Comparison of ENCODE assay signal across 1 cellular context in the genomic region with DNA sequence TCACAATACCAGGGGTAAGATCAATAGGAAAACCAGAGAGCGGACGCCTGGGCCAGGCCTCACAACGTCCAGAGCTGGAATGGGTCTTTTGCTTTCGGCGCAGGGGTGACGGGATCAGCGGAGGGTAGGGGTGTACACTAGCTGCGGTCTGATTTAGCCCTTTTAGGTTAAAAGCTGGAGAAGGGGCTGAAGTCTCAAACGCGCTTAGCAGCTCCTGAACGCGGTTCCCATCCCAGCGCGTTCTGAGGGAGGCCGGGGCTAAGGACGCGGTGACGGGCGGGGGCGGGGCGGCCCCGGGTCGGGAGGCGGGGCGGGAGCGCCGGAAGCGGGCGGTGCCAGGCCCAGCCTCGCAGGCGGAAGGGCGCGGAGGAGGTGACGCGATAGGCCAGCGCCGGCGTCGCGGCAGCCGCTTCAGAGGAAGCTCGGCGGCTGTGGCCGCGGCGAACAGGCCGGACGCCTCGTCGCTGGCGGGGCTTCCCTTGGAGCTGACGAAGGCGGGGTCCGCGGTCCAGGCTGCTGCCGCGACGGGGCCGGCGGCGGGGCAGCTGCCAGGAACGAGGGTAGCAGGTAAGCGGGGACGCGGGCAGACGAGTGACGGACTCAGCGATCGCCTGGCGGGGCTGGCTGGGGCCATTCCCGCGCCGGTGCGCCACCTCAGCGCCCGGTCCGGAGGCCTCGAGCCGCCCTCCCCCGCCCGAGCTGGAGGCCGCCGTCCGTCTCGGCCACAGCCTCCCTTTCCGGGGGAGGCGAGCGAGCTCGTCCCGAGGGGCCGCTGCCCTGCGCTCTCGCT.
TF ChIP-seq lines count a peak whose summit lies in the region.

A gene with protein sequence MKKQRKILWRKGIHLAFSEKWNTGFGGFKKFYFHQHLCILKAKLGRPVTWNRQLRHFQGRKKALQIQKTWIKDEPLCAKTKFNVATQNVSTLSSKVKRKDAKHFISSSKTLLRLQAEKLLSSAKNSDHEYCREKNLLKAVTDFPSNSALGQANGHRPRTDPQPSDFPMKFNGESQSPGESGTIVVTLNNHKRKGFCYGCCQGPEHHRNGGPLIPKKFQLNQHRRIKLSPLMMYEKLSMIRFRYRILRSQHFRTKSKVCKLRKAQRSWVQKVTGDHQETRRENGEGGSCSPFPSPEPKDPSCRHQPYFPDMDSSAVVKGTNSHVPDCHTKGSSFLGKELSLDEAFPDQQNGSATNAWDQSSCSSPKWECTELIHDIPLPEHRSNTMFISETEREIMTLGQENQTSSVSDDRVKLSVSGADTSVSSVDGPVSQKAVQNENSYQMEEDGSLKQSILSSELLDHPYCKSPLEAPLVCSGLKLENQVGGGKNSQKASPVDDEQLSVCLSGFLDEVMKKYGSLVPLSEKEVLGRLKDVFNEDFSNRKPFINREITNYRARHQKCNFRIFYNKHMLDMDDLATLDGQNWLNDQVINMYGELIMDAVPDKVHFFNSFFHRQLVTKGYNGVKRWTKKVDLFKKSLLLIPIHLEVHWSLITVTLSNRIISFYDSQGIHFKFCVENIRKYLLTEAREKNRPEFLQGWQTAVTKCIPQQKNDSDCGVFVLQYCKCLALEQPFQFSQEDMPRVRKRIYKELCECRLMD (plus strand): TSS at position 414 of the 790 bp plus-strand sequence. CDS start 17,262 bp downstream, outside the sequence.

TF ChIP-seq in WTC11, 78 proteins besides CTCF, POLR2A, EP300 and RAD21 (continued from another document):
- TF ChIP-seq E2F5 (CRISPR knock-in tag; IDR thresholded peaks at IDR 0.05) (no peak; the same call in 1 of the 2 replicates), KAT7 (CRISPR knock-in tag; IDR thresholded peaks at IDR 0.05; ENCODE audit: borderline replicate concordance) (no peak), IRF2 (CRISPR knock-in tag; IDR thresholded peaks at IDR 0.05; ENCODE audit: borderline replicate concordance, low read depth) (no peak), HMGA2 (CRISPR knock-in tag; IDR thresholded peaks at IDR 0.05) (no peak), NR3C1 (CRISPR knock-in tag; conservative IDR thresholded peaks at IDR 0.05; ENCODE audit: low read depth) (no peak), IRF1 (CRISPR knock-in tag; IDR thresholded peaks at IDR 0.05) (no peak), FOXJ3 (CRISPR knock-in tag; IDR thresholded peaks at IDR 0.05; ENCODE audit: borderline replicate concordance) (no peak), MLX (CRISPR knock-in tag; IDR thresholded peaks at IDR 0.05) (no peak), EMX1 (CRISPR knock-in tag; IDR thresholded peaks at IDR 0.05) (no peak), SP1 (CRISPR knock-in tag; conservative IDR thresholded peaks at IDR 0.05) (peak; percentile 86), ETV6 (CRISPR knock-in tag; IDR thresholded peaks at IDR 0.05) (no peak; the same call in none of the 2 replicates), ZNF416 (CRISPR knock-in tag; IDR thresholded peaks at IDR 0.05) (0 out of 2 replicates have a peak, but pooled peaks have one; percentile 37)
- TF ChIP-seq, protein P1, sequence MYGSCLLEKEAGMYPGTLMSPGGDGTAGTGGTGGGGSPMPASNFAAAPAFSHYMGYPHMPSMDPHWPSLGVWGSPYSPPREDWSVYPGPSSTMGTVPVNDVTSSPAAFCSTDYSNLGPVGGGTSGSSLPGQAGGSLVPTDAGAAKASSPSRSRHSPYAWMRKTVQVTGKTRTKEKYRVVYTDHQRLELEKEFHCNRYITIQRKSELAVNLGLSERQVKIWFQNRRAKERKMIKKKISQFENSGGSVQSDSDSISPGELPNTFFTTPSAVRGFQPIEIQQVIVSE (CRISPR knock-in tag; IDR thresholded peaks at IDR 0.05; ENCODE audit: borderline replicate concordance), result no peak
- TF ChIP-seq, protein P2, sequence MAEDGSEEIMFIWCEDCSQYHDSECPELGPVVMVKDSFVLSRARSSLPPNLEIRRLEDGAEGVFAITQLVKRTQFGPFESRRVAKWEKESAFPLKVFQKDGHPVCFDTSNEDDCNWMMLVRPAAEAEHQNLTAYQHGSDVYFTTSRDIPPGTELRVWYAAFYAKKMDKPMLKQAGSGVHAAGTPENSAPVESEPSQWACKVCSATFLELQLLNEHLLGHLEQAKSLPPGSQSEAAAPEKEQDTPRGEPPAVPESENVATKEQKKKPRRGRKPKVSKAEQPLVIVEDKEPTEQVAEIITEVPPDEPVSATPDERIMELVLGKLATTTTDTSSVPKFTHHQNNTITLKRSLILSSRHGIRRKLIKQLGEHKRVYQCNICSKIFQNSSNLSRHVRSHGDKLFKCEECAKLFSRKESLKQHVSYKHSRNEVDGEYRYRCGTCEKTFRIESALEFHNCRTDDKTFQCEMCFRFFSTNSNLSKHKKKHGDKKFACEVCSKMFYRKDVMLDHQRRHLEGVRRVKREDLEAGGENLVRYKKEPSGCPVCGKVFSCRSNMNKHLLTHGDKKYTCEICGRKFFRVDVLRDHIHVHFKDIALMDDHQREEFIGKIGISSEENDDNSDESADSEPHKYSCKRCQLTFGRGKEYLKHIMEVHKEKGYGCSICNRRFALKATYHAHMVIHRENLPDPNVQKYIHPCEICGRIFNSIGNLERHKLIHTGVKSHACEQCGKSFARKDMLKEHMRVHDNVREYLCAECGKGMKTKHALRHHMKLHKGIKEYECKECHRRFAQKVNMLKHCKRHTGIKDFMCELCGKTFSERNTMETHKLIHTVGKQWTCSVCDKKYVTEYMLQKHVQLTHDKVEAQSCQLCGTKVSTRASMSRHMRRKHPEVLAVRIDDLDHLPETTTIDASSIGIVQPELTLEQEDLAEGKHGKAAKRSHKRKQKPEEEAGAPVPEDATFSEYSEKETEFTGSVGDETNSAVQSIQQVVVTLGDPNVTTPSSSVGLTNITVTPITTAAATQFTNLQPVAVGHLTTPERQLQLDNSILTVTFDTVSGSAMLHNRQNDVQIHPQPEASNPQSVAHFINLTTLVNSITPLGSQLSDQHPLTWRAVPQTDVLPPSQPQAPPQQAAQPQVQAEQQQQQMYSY (CRISPR knock-in tag; IDR thresholded peaks at IDR 0.05), result no peak
TF ChIP-seq in WTC11: peak in this region for 15.
